In the genomic region with DNA sequence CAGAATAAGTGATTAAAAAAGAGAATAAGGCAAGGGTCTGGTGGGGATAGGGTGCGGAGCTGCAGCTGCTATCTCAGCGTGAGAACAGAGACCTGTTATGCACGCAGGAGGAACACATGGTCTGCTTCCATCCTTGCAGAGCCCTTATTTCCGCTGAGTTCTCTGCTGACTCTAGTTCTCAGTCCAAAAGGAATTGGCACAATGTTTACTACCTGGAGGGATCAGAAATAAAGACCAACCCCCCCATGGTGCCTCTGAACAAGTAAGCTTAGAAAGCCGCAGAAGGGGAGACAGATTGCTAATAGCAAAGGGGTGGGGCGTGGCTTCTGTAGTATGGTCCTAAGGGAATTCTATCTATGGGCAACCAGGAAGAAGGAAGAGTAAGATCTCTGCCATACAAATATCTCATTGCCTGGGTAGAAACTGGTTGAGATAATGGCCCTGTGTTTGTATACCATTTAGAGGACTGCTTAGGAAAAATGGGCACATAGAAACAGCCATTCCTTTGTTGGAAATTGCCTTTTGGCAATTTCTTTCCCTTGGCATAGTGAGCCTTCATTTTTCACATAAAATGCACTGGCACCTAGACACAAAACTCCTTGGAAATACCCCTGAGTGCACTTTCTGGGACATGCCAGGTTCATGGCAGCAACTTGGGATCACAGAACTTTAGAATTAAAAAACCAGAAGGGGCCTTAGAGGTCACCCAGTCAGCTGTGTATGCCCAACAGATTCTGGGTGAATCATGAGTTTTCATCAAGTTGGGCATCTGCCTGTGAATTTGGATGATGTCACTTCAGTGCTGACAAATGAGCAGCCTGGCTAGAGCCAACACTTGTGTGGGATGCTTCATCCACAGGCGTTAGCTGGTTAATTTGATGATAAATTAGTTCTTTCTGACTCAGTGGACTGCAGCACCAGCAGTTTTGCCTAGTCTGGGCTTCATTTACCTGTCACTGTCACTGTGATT, we compare ENCODE assay signal across 17 cellular contexts. TPM values are rescaled to one million over a fixed set of nuclear protein-coding genes. Genes with fewer than 3 reads are reported as not detected.
DNase-seq lines count a peak whose midpoint lies in the region; ATAC-seq, FAIRE-seq and TF ChIP-seq lines count a peak whose summit lies in the region.
"Had no signal": no experiment of that assay in that cellular context is flagged by ENCODE, and none has a peak within 500 bp of the region (broad histone marks: within the 10 kb centered on the region; RNA-seq: fewer than 3 reads in every experiment).

No MANE protein-coding gene starts in this region.

- no peak for TF ChIP-seq CTCF in bronchial epithelial cell (IDR thresholded peaks at IDR 0.05; ENCODE audit: insufficient read depth, low read length, severe bottlenecking)
- no peak for TF ChIP-seq CTCF in suprapubic skin (IDR thresholded peaks at IDR 0.05)

- no peak for TF ChIP-seq EP300 in suprapubic skin (IDR thresholded peaks at IDR 0.05)

- H3K4me1 Mint-ChIP-seq in stimulated activated effector memory CD8-positive, alpha-beta T cell treated with anti-CD3 and anti-CD28 coated beads, Interleukin-12 subunit alpha, Interleukin-12 subunit beta, amount 100 ng/mL, for 72 hours = no peaks in the 10 kb centered on the region
- H3K4me1 Mint-ChIP-seq: activated CD4-positive, alpha-beta T cell treated with anti-CD3 and anti-CD28 coated beads, Interleukin-2, amount 10 ng/mL, durations not matched to agents 7 days and 5 days; central memory CD8-positive, alpha-beta T cell had no signal

- H3K4me3 Mint-ChIP-seq in stimulated activated effector memory CD8-positive, alpha-beta T cell treated with anti-CD3 and anti-CD28 coated beads, Interleukin-12 subunit alpha, Interleukin-12 subunit beta, amount 100 ng/mL, for 72 hours = no peak overlapping the region
- H3K4me3 Mint-ChIP-seq: activated CD4-positive, alpha-beta T cell treated with anti-CD3 and anti-CD28 coated beads, Interleukin-2, amount 10 ng/mL, durations not matched to agents 7 days and 5 days; central memory CD8-positive, alpha-beta T cell; memory B cell had no signal

- no peaks in the 10 kb centered on the region for H3K36me3 Mint-ChIP-seq in stimulated activated effector memory CD8-positive, alpha-beta T cell treated with anti-CD3 and anti-CD28 coated beads, Interleukin-12 subunit alpha, Interleukin-12 subunit beta, amount 100 ng/mL, for 72 hours
- H3K36me3 Mint-ChIP-seq: memory B cell had no signal

- H3K4me1 ChIP-seq in suprapubic skin = no peaks in the 10 kb centered on the region
- H3K4me1 ChIP-seq: gastroesophageal sphincter, right atrium auricular region had no signal

- H3K9me3 ChIP-seq in suprapubic skin = no peaks in the 10 kb centered on the region
- H3K9me3 ChIP-seq: gastroesophageal sphincter, right atrium auricular region had no signal

- H3K9me3 Mint-ChIP-seq in stimulated activated effector memory CD8-positive, alpha-beta T cell treated with anti-CD3 and anti-CD28 coated beads, Interleukin-12 subunit alpha, Interleukin-12 subunit beta, amount 100 ng/mL, for 72 hours = no peaks in the 10 kb centered on the region
- H3K9me3 Mint-ChIP-seq: activated CD4-positive, alpha-beta T cell treated with anti-CD3 and anti-CD28 coated beads, Interleukin-2, amount 10 ng/mL, durations not matched to agents 7 days and 5 days; central memory CD8-positive, alpha-beta T cell; memory B cell had no signal

- FAIRE-seq in bronchial epithelial cell (lab: Jason Lieb, UNC) = no peak
- FAIRE-seq: endometrium, H1 had no signal

- H3K27me3 ChIP-seq in bronchial epithelial cell (ENCODE audit: control insufficient read depth, insufficient read depth, low read length) (peaks cover 2% of the 10 kb centered on the region), suprapubic skin (no peaks in the 10 kb centered on the region)
- H3K27me3 ChIP-seq: right atrium auricular region had no signal

- no peak overlapping the region for H3K27ac Mint-ChIP-seq in stimulated activated effector memory CD8-positive, alpha-beta T cell treated with anti-CD3 and anti-CD28 coated beads, Interleukin-12 subunit alpha, Interleukin-12 subunit beta, amount 100 ng/mL, for 72 hours
- H3K27ac Mint-ChIP-seq: activated CD4-positive, alpha-beta T cell treated with anti-CD3 and anti-CD28 coated beads, Interleukin-2, amount 10 ng/mL, durations not matched to agents 7 days and 5 days; memory B cell had no signal

- no peaks in the 10 kb centered on the region for H3K36me3 ChIP-seq in bronchial epithelial cell (ENCODE audit: control insufficient read depth, insufficient read depth, low read length)
- H3K36me3 ChIP-seq in suprapubic skin = no peaks in the 10 kb centered on the region
- H3K36me3 ChIP-seq: gastroesophageal sphincter, right atrium auricular region had no signal

- peak; percentile 13 for ATAC-seq in stimulated activated effector memory CD8-positive, alpha-beta T cell treated with anti-CD3 and anti-CD28 coated beads, Interleukin-12 subunit alpha, Interleukin-12 subunit beta, amount 100 ng/mL, for 72 hours
- ATAC-seq: gastroesophageal sphincter had no signal

- no peak overlapping the region for H3K4me3 ChIP-seq in bronchial epithelial cell (ENCODE audit: low read depth, low read length)
- no peak overlapping the region for H3K4me3 ChIP-seq in suprapubic skin
- H3K4me3 ChIP-seq: gastroesophageal sphincter, right atrium auricular region had no signal

- no peak overlapping the region for H3K27ac ChIP-seq in suprapubic skin
- H3K27ac ChIP-seq: gastroesophageal sphincter, right atrium auricular region had no signal

- DNase-seq in NCI-H2227 treated with DMSO at 0.1 percent for 48 hours (lab: John Stamatoyannopoulos, UW) (peak; percentile 4), NCI-H2227 (lab: John Stamatoyannopoulos, UW; ENCODE audit: unreplicated experiment) (no peak), NCI-H2081 treated with DMSO at 0.1 percent for 48 hours (lab: John Stamatoyannopoulos, UW) (peak; percentile 29), bronchial epithelial cell (ENCODE audit: low read depth) (peak; percentile 12), NCI-H748 treated with DMSO at 0.1 percent for 48 hours (lab: John Stamatoyannopoulos, UW) (no peak), suprapubic skin (ENCODE audit: low spot score in 2 of 2) (no peak)
- DNase-seq in stimulated activated effector memory CD8-positive, alpha-beta T cell treated with anti-CD3 and anti-CD28 coated beads, Interleukin-12 subunit alpha, Interleukin-12 subunit beta, amount 100 ng/mL, for 72 hours (ENCODE audit: low spot score in 2 of 2) = no peak
- DNase-seq in activated effector memory CD4-positive, alpha-beta T cell treated with Interleukin-2 at 50 U/mL for 16 hours = no peak
- DNase-seq: activated CD4-positive, alpha-beta T cell treated with anti-CD3 and anti-CD28 coated beads, Interleukin-2, amount 10 ng/mL, durations not matched to agents 7 days and 5 days; activated T-cell treated with anti-CD3 and anti-CD28 coated beads, Interleukin-2, amount 50 U/mL, for 1 hour; SHP77 treated with DMSO at 0.1 percent for 48 hours had no signal

- 66% methylated on average over 7 of the region's 7 CpGs for WGBS in suprapubic skin

- no peak for TF ChIP-seq POLR2A in suprapubic skin (IDR thresholded peaks at IDR 0.05)

RNA-seq across cellular contexts. Expression of a gene that starts 57.4 kb away (rescaled TPM):
- total RNA-seq in bronchial epithelial cell (not detected in 2 replicates), suprapubic skin (under 1 TPM in 3 of 4 donors, not detected in 1; 0.08 to 0.32 (median 0.15) TPM)
- total RNA-seq: activated CD4-positive, alpha-beta T cell treated with anti-CD3 and anti-CD28 coated beads, Interleukin-2, amount 10 ng/mL, durations not matched to agents 7 days and 5 days; right atrium auricular region had no signal

Comparison
In these comparisons a context has a peak if more than half of its experiments do, and no peak if none do; other contexts are left out.
1. DNase-seq: peak in NCI-H2227 treated with DMSO at 0.1 percent for 48 hours (single experiment), NCI-H2081 treated with DMSO at 0.1 percent for 48 hours (single experiment) and bronchial epithelial cell (single experiment); none in NCI-H2227 (single experiment), stimulated activated effector memory CD8-positive, alpha-beta T cell treated with anti-CD3 and anti-CD28 coated beads, Interleukin-12 subunit alpha, Interleukin-12 subunit beta, amount 100 ng/mL, for 72 hours (0 of 2), NCI-H748 treated with DMSO at 0.1 percent for 48 hours (single experiment), activated effector memory CD4-positive, alpha-beta T cell treated with Interleukin-2 at 50 U/mL for 16 hours (single experiment) and suprapubic skin (0 of 2).